22 cellular contexts compared by ENCODE assay signal in the genomic region with DNA sequence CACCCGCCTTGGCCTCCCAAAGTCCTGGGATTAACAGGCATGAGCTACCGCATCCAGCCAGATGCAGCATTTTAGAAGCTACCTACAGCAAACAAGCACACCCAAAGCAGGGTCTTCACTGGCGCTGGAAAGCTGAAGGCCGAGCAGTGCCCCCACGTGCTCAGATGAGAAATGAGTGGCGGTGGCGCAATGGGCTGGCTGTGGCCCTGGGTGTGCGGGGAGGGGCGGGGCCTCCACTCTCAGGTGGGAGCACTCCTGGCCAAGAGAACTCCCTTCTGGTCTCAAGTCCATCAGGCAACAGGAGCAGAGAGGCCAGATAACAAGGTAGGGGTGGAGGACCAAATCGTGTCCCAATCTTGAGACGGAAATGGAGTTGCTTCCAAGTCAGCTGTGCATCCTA.
"Had no signal": no experiment of that assay in that cellular context is flagged by ENCODE, and none has a peak within 500 bp of the region (broad histone marks: within the 10 kb centered on the region; RNA-seq: fewer than 3 reads in every experiment).

No MANE protein-coding gene starts in this region.

- H3K27ac Mint-ChIP-seq: activated CD4-positive, alpha-beta T cell treated with anti-CD3 and anti-CD28 coated beads, Interleukin-2, amount 10 ng/mL, durations not matched to agents 7 days and 5 days; activated naive CD4-positive, alpha-beta T cell treated with anti-CD3 and anti-CD28 coated beads, Interleukin-2, amount 10 ng/mL, durations not matched to agents 7 days and 5 days; natural killer cell treated with Interleukin-12 subunit alpha and Interleukin-12 subunit beta and Interleukin-15 and Interleukin-18, amount 100 ng/mL, for 72 hours had no signal

- H3K4me3 Mint-ChIP-seq: activated CD4-positive, alpha-beta T cell treated with anti-CD3 and anti-CD28 coated beads, Interleukin-2, amount 10 ng/mL, durations not matched to agents 7 days and 5 days; activated CD8-positive, alpha-beta T cell treated with anti-CD3 and anti-CD28 coated beads, Interleukin-2, amount 10 ng/mL, durations not matched to agents 7 days and 5 days; activated naive CD4-positive, alpha-beta T cell treated with anti-CD3 and anti-CD28 coated beads, Interleukin-2, amount 10 ng/mL, durations not matched to agents 7 days and 5 days; activated naive CD8-positive, alpha-beta T cell treated with anti-CD3 and anti-CD28 coated beads, Interleukin-2, amount 50 U/mL, for 24 hours; natural killer cell treated with Interleukin-12 subunit alpha and Interleukin-12 subunit beta and Interleukin-15 and Interleukin-18, amount 100 ng/mL, for 72 hours had no signal

- H3K27ac ChIP-seq: brain microvascular endothelial cell, lower lobe of right lung, parathyroid adenoma, thyroid gland had no signal

- H3K9me3 Mint-ChIP-seq: activated CD4-positive, alpha-beta T cell treated with anti-CD3 and anti-CD28 coated beads, Interleukin-2, amount 10 ng/mL, durations not matched to agents 7 days and 5 days; activated naive CD4-positive, alpha-beta T cell treated with anti-CD3 and anti-CD28 coated beads, Interleukin-2, amount 10 ng/mL, durations not matched to agents 7 days and 5 days; activated naive CD8-positive, alpha-beta T cell treated with anti-CD3 and anti-CD28 coated beads, Interleukin-2, amount 50 U/mL, for 24 hours; natural killer cell treated with Interleukin-12 subunit alpha and Interleukin-12 subunit beta and Interleukin-15 and Interleukin-18, amount 100 ng/mL, for 72 hours had no signal

- H2AFZ ChIP-seq: parathyroid adenoma had no signal

- H3K27me3 ChIP-seq: brain microvascular endothelial cell, heart right ventricle, thyroid gland had no signal

- H3K4me3 ChIP-seq: heart right ventricle, lower lobe of right lung, thyroid gland had no signal

- DNase-seq: activated CD4-positive, alpha-beta T cell treated with anti-CD3 and anti-CD28 coated beads, Interleukin-2, amount 10 ng/mL, durations not matched to agents 7 days and 5 days; activated CD8-positive, alpha-beta T cell treated with anti-CD3 and anti-CD28 coated beads, Interleukin-2, amount 10 ng/mL, durations not matched to agents 7 days and 5 days; activated effector memory CD4-positive, alpha-beta T cell treated with Interleukin-2 at 50 U/mL for 16 hours; activated naive CD4-positive, alpha-beta T cell treated with anti-CD3 and anti-CD28 coated beads, Interleukin-2, amount 10 ng/mL, durations not matched to agents 7 days and 5 days; activated naive CD8-positive, alpha-beta T cell treated with anti-CD3 and anti-CD28 coated beads, Interleukin-2, amount 50 U/mL, for 24 hours; activated T-cell treated with anti-CD3 and anti-CD28 coated beads, Interleukin-2, amount 50 U/mL, for 48 hours; aorta; brain microvascular endothelial cell; cerebellar nuclear complex; effector CD4-positive, alpha-beta T cell; heart right ventricle; left colon; lower lobe of right lung; stimulated activated CD4-positive, alpha-beta T cell treated with anti-CD3 and anti-CD28 coated beads, Interleukin-12 subunit alpha, Interleukin-12 subunit beta, amount 100 ng/mL, for 4 hours; stimulated activated CD4-positive, alpha-beta T cell treated with anti-CD3 and anti-CD28 coated beads, Interleukin-1b, Interleukin-23, amount 100 ng/mL, for 48 hours; stimulated activated CD8-positive, alpha-beta memory T cell treated with anti-CD3 and anti-CD28 coated beads, Interleukin-4, amount 100 ng/mL, for 48 hours; stimulated activated naive CD4-positive, alpha-beta T cell; SW 1271; thyroid gland had no signal

- H3K9me3 ChIP-seq: heart right ventricle, lower lobe of right lung, thyroid gland had no signal

- H3K9ac ChIP-seq: parathyroid adenoma had no signal

- H3K27me3 Mint-ChIP-seq: activated CD4-positive, alpha-beta T cell treated with anti-CD3 and anti-CD28 coated beads, Interleukin-2, amount 10 ng/mL, durations not matched to agents 7 days and 5 days; activated naive CD4-positive, alpha-beta T cell treated with anti-CD3 and anti-CD28 coated beads, Interleukin-2, amount 10 ng/mL, durations not matched to agents 7 days and 5 days; activated naive CD8-positive, alpha-beta T cell treated with anti-CD3 and anti-CD28 coated beads, Interleukin-2, amount 50 U/mL, for 24 hours; natural killer cell treated with Interleukin-12 subunit alpha and Interleukin-12 subunit beta and Interleukin-15 and Interleukin-18, amount 100 ng/mL, for 72 hours had no signal

- ATAC-seq: activated CD4-positive, CD25-positive, alpha-beta regulatory T cell treated with anti-CD3 and anti-CD28 coated beads, Interleukin-2, amount 50 U/mL, for 24 hours; activated CD8-positive, alpha-beta T cell treated with anti-CD3 and anti-CD28 coated beads, Interleukin-2, amount 10 ng/mL, durations not matched to agents 7 days and 5 days; activated naive CD8-positive, alpha-beta T cell treated with anti-CD3 and anti-CD28 coated beads, Interleukin-2, amount 50 U/mL, for 24 hours; left colon; lower lobe of right lung; natural killer cell treated with Interleukin-12 subunit alpha and Interleukin-12 subunit beta and Interleukin-15 and Interleukin-18, amount 100 ng/mL, for 72 hours had no signal

- H3K4me1 Mint-ChIP-seq: activated naive CD4-positive, alpha-beta T cell treated with anti-CD3 and anti-CD28 coated beads, Interleukin-2, amount 10 ng/mL, durations not matched to agents 7 days and 5 days had no signal

- H3K36me3 Mint-ChIP-seq: natural killer cell treated with Interleukin-12 subunit alpha and Interleukin-12 subunit beta and Interleukin-15 and Interleukin-18, amount 100 ng/mL, for 72 hours had no signal
